17 cellular contexts compared by ENCODE assay signal in the genomic region with DNA sequence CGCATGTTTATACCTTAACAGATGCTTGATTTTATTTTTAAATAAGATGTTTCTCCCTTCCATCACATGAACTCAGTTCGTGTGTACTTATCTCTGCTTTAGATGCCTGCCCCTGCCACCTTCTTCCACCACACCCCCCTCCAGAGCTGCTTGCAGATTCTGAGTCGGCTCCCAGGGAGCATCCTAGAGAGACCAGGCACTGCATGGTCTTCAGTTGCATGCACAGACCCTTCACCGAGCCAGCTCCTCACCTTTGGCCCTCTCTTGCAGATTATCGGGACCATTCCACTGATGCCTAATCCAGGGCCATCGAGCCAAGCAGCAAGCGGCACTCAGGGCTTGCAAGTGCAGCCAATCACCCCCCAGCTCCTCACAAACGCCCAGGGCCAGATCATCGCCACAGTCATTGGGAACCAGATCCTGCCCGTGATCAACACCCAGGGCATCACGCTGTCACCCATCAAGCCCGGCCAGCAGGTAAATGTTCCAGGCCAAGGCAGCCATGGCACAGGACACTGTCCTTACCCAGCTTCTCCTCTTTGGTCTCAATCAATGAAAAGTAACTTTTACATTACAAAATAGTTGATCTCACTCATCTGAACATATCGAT.
DNase-seq lines count a peak whose midpoint lies in the region; ATAC-seq and TF ChIP-seq lines count a peak whose summit lies in the region.
"Had no signal": no experiment of that assay in that cellular context is flagged by ENCODE, and none has a peak within 500 bp of the region (broad histone marks: within the 10 kb centered on the region; RNA-seq: fewer than 3 reads in every experiment).

No MANE protein-coding gene starts in this region.

- no peak overlapping the region for H3K18ac ChIP-seq in IMR-90 (ENCODE audit: low read depth, low read length)
- H3K18ac ChIP-seq in neuronal stem cell (ENCODE audit: low read length): peak overlapping the region; percentile 20

- H2AFZ ChIP-seq in IMR-90 (replicated peaks; ENCODE audit: low read length, poor library complexity): peak overlapping the region; percentile 33
- no peak overlapping the region for H2AFZ ChIP-seq in neuronal stem cell (ENCODE audit: low read length)

- H3K4ac ChIP-seq in IMR-90 (ENCODE audit: low read depth, low read length) (no peak overlapping the region), neuronal stem cell (ENCODE audit: low read length) (no peak overlapping the region)

- no peak overlapping the region for H3K4me3 ChIP-seq in BLaER1 treated with 17β-estradiol and CSF1 and Interleukin-3, amounts not matched to agents 10 nM and 100 nM
- H3K4me3 ChIP-seq in IMR-90 (ENCODE audit: insufficient read depth, low read depth, low read length) (no peak overlapping the region), neuronal stem cell (ENCODE audit: low read length in 2 of 2) (no peak overlapping the region), HAP-1 (no peak overlapping the region)
- H3K4me3 ChIP-seq: GM12878, K562 had no signal

- peaks cover 21 to 41% (median 34%) of the 10 kb centered on the region in 10 experiments for H3K4me1 ChIP-seq in BLaER1 treated with 17β-estradiol and CSF1 and Interleukin-3, amounts not matched to agents 10 nM and 100 nM
- H3K4me1 ChIP-seq in IMR-90 (ENCODE audit: control insufficient read depth, insufficient read depth, low read length) (no peaks in the 10 kb centered on the region), neuronal stem cell (ENCODE audit: control insufficient read depth in 2 of 2, insufficient read depth in 1 of 2, low read depth in 1 of 2, low read length in 2 of 2) (no peaks in the 10 kb centered on the region), HAP-1 (no peaks in the 10 kb centered on the region)

- no peak overlapping the region for H4K8ac ChIP-seq in IMR-90 (ENCODE audit: low read depth in 2 of 2, low read length in 2 of 2)
- no peak overlapping the region for H4K8ac ChIP-seq in neuronal stem cell (ENCODE audit: low read depth, low read length)

- H3K27me3 Mint-ChIP-seq in WTC11 (ENCODE audit: low read depth): no peaks in the 10 kb centered on the region; the same call in none of the 2 replicates
- H3K27me3 Mint-ChIP-seq: B cell; CD4-positive, alpha-beta T cell had no signal

- 0 out of 2 replicates have a peak, but pooled peaks cover 4% of the 10 kb centered on the region for H3K9me3 Mint-ChIP-seq in WTC11
- H3K9me3 Mint-ChIP-seq: CD4-positive, alpha-beta T cell; HFFc6 had no signal

- H3K27me3 ChIP-seq in BLaER1 treated with 17β-estradiol and CSF1 and Interleukin-3, amounts not matched to agents 10 nM and 100 nM: no peaks in the 10 kb centered on the region
- H3K27me3 ChIP-seq in IMR-90 (ENCODE audit: control insufficient read depth, insufficient read depth, low read length) (peaks cover 2% of the 10 kb centered on the region; the same call in 1 of the 2 replicates), neuronal stem cell (ENCODE audit: control insufficient read depth in 3 of 3, insufficient read depth in 3 of 3, low read depth in 1 of 3, low read length in 3 of 3) (no peaks in the 10 kb centered on the region), HAP-1 (ENCODE audit: low read depth) (no peaks in the 10 kb centered on the region)

- BruUV-seq in IMR-90 (replicated peaks; lab: Mats Ljungman, UMichigan): no TSS peak

- no peak overlapping the region for H4K91ac ChIP-seq in IMR-90 (ENCODE audit: insufficient read depth, low read depth, low read length)
- H4K91ac ChIP-seq in neuronal stem cell (ENCODE audit: low read depth, low read length, poor library complexity): no peak overlapping the region

- H3K4me3 Mint-ChIP-seq in WTC11: no peak overlapping the region
- H3K4me3 Mint-ChIP-seq: B cell; CD4-positive, alpha-beta T cell; HFFc6 had no signal

- H2BK15ac ChIP-seq in IMR-90 (ENCODE audit: low read depth, low read length) (no peak overlapping the region), neuronal stem cell (ENCODE audit: low read length) (no peak overlapping the region)

- peaks cover 0 to 18% (median 11%) of the 10 kb centered on the region in 11 experiments; a peak in 14 of 22 replicates for H3K9me3 ChIP-seq in BLaER1 treated with 17β-estradiol and CSF1 and Interleukin-3, amounts not matched to agents 10 nM and 100 nM (replicated peaks in 1 of 11)
- H3K9me3 ChIP-seq in IMR-90 (ENCODE audit: control insufficient read depth, insufficient read depth, low read length) (no peaks in the 10 kb centered on the region), neuronal stem cell (replicated peaks in 1 of 2; ENCODE audit: control insufficient read depth in 2 of 2, insufficient read depth in 1 of 2, low read depth in 1 of 2, low read length in 2 of 2) (no peaks in the 10 kb centered on the region), HAP-1 (no peaks in the 10 kb centered on the region)

- no peak overlapping the region for H2AK5ac ChIP-seq in IMR-90 (ENCODE audit: low read depth, low read length)
- no peak overlapping the region for H2AK5ac ChIP-seq in neuronal stem cell (ENCODE audit: low read depth, low read length)

- DNase-seq in IMR-90 (no peak), WTC11 (ENCODE audit: low spot score) (no peak), neuronal stem cell (ENCODE audit: low spot score) (no peak), HAP-1 (ENCODE audit: low spot score in 2 of 2) (no peak), EL (no peak), NCI-H526 (lab: John Stamatoyannopoulos, UW) (no peak)
- DNase-seq: CD4-positive, alpha-beta T cell; DMS153; DMS79; HFFc6 had no signal

- H2BK120ac ChIP-seq in IMR-90 (ENCODE audit: low read depth, low read length) (no peak overlapping the region), neuronal stem cell (ENCODE audit: low read depth, low read length) (no peak overlapping the region)

- no peak overlapping the region for H4K5ac ChIP-seq in IMR-90 (ENCODE audit: low read depth, low read length)

- no peak overlapping the region for H3K9ac ChIP-seq in BLaER1 treated with 17β-estradiol and CSF1 and Interleukin-3, amounts not matched to agents 10 nM and 100 nM
- H3K9ac ChIP-seq in IMR-90 (ENCODE audit: low read depth, low read length) (no peak overlapping the region), neuronal stem cell (ENCODE audit: low read depth, low read length, poor library complexity) (no peak overlapping the region)

- H3K27ac ChIP-seq in BLaER1 treated with 17β-estradiol and CSF1 and Interleukin-3, amounts not matched to agents 10 nM and 100 nM: no peak overlapping the region
- no peak overlapping the region for H3K27ac ChIP-seq in IMR-90 (ENCODE audit: insufficient read depth, low read length)
- H3K27ac ChIP-seq in neuronal stem cell (replicated peaks; ENCODE audit: low read length): no peak overlapping the region
- H3K27ac ChIP-seq: C4-2B, HL-60 had no signal

- dilution Hi-C loops in IMR-90 (cut with HindIII; ENCODE audit: low sequenced_read_pairs, unreplicated experiment): no loop called here

- H3K14ac ChIP-seq in IMR-90 (replicated peaks; ENCODE audit: low read depth, low read length) (no peak overlapping the region), neuronal stem cell (ENCODE audit: low read length) (no peak overlapping the region)

- H2BK5ac ChIP-seq in IMR-90 (ENCODE audit: low read depth, low read length, poor library complexity, severe bottlenecking) (no peak overlapping the region), neuronal stem cell (ENCODE audit: low read length) (no peak overlapping the region)

- no peak for TF ChIP-seq RAD21 in IMR-90 (IDR thresholded peaks at IDR 0.05; ENCODE audit: low read length)

- no peak overlapping the region for H3K56ac ChIP-seq in IMR-90 (ENCODE audit: extremely low read depth, insufficient read depth, low read length)

- no peak overlapping the region for H3K27ac Mint-ChIP-seq in WTC11
- H3K27ac Mint-ChIP-seq: B cell; CD4-positive, alpha-beta T cell; HFFc6 had no signal

- TF ChIP-seq POLR2A in IMR-90 (IDR thresholded peaks at IDR 0.05; ENCODE audit: low read depth, low read length): no peak

- H2BK12ac ChIP-seq in neuronal stem cell (ENCODE audit: low read length): peak overlapping the region; percentile 14

- no peak overlapping the region for H2BK20ac ChIP-seq in IMR-90 (ENCODE audit: low read depth, low read length)

- H3K4me1 Mint-ChIP-seq in WTC11: peaks cover 23% of the 10 kb centered on the region

- intact Hi-C loops in IMR-90 (cut with micrococcal nuclease): no loop called here

- H3K4me2 ChIP-seq in BLaER1 treated with 17β-estradiol and CSF1 and Interleukin-3, amounts not matched to agents 10 nM and 100 nM: peak overlapping the region; percentile 45 to 76 (median 64)
- no peak overlapping the region for H3K4me2 ChIP-seq in IMR-90 (ENCODE audit: low read depth, low read length)
- no peak overlapping the region for H3K4me2 ChIP-seq in neuronal stem cell (ENCODE audit: insufficient read depth, low read length, poor library complexity, severe bottlenecking)

- CTCF ChIA-PET in IMR-90 (lab: Yijun Ruan, JAX): no interaction called here
- CTCF ChIA-PET in WTC11 (lab: Charles Lee): interaction anchor here (1.4 to 2.0 kb wide), 2 partner anchors 15 to 21 kb away, joined by 7 to 8 read pairs; no protein-coding TSS in a partner anchor

- H3K9me1 ChIP-seq in IMR-90 (ENCODE audit: insufficient read depth, low read length): no peaks in the 10 kb centered on the region

- WGBS in IMR-90 (ENCODE audit: extremely low coverage in 2 of 2, insufficient read length in 1 of 2), 2 experiments: 70% methylated on average over 2 of the region's 13 CpGs; no CpG with 5 or more reads in 1 of the 2 experiments
- WGBS in neuronal stem cell (ENCODE audit: extremely low coverage in 2 of 2, insufficient read length in 2 of 2, insufficient replicate concordance in 1 of 2), 2 donors: no CpG with 5 or more reads among the region's 13 CpGs

- peak overlapping the region; percentile 39 for H2AK9ac ChIP-seq in IMR-90 (replicated peaks; ENCODE audit: low read depth, low read length, poor library complexity)

- H3K79me1 ChIP-seq in IMR-90 (ENCODE audit: low read depth in 1 of 2, low read length in 2 of 2) (no peaks in the 10 kb centered on the region), neuronal stem cell (ENCODE audit: low read depth, low read length) (no peaks in the 10 kb centered on the region)

- no peaks in the 10 kb centered on the region for H3K36me3 Mint-ChIP-seq in WTC11

- POLR2A ChIA-PET in IMR-90 (lab: Charles Lee; ENCODE audit: unreplicated experiment): no interaction called here
- POLR2A ChIA-PET in WTC11 (lab: Charles Lee): interaction anchor here (0.8 kb wide), 1 partner anchor 147 kb away, joined by 3 read pairs; no protein-coding TSS in a partner anchor

- H4K20me1 ChIP-seq in BLaER1 treated with 17β-estradiol and CSF1 and Interleukin-3, amounts not matched to agents 10 nM and 100 nM: no peaks in the 10 kb centered on the region
- H4K20me1 ChIP-seq in IMR-90 (ENCODE audit: insufficient read depth, low read length): no peaks in the 10 kb centered on the region

- ATAC-seq in IMR-90 (ENCODE audit: low read depth) (no peak), WTC11 (peak; percentile 20; the same call in 1 of the 2 replicates)
- ATAC-seq: HCT116, K562 had no signal

- TF ChIP-seq CTCF in IMR-90 (conservative IDR thresholded peaks at IDR 0.05; ENCODE audit: low read depth, low read length): no peak
- TF ChIP-seq CTCF in WTC11 (IDR thresholded peaks at IDR 0.05): no peak

- H3K36me3 ChIP-seq in BLaER1 treated with 17β-estradiol and CSF1 and Interleukin-3, amounts not matched to agents 10 nM and 100 nM: no peaks in the 10 kb centered on the region
- no peaks in the 10 kb centered on the region for H3K36me3 ChIP-seq in IMR-90 (ENCODE audit: control insufficient read depth, insufficient read depth, low read length)
- H3K36me3 ChIP-seq in neuronal stem cell (replicated peaks in 1 of 2; ENCODE audit: control insufficient read depth in 2 of 2, insufficient read depth in 2 of 2, low read length in 2 of 2): no peaks in the 10 kb centered on the region
- H3K36me3 ChIP-seq in HAP-1 (replicated peaks): no peaks in the 10 kb centered on the region

- in situ Hi-C loops in IMR-90 (cut with MboI; ENCODE audit: low sequenced_read_pairs) (no loop called here), HAP-1 (cut with MboI; ENCODE audit: low sequenced_read_pairs) (no loop called here)

- H3K23ac ChIP-seq in IMR-90 (ENCODE audit: low read depth, low read length) (no peak overlapping the region), neuronal stem cell (ENCODE audit: low read depth, low read length, poor library complexity) (no peak overlapping the region)

Comparison
In these comparisons a context has a peak if more than half of its experiments do, and no peak if none do; other contexts are left out.
1. H3K4me2 ChIP-seq: peak in BLaER1 treated with 17β-estradiol and CSF1 and Interleukin-3, amounts not matched to agents 10 nM and 100 nM (11 of 11); none in IMR-90 (single experiment) and neuronal stem cell (single experiment).